In the genomic region with DNA sequence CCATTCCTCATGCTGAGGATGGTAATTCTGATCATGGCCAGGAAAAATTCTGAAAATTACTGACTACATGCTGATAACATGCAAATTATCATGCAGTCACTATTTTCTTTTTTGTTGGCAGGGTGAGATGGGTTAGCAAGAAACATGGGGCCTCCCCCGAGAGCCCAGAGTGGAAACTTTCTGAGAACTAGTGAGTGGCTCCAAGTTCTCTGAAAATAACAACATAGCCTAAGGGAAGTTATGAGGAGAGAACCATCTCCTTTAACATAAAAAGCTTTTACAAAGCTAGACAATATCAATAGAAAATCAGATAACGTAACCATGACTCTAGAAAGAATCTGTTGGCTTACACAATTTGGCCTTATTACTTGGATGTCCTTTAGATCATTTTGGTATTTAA, we compare ENCODE assay signal across 22 cellular contexts.
A peak's percentile ranks its signal among the peaks of the same experiment; 100 is the strongest.
DNase-seq lines count a peak whose midpoint lies in the region; ATAC-seq, FAIRE-seq and TF ChIP-seq lines count a peak whose summit lies in the region.
"Had no signal": no experiment of that assay in that cellular context is flagged by ENCODE, and none has a peak within 500 bp of the region (broad histone marks: within the 10 kb centered on the region; RNA-seq: fewer than 3 reads in every experiment).

No MANE protein-coding gene starts in this region.

- H3K9me3 ChIP-seq in SK-N-MC (ENCODE audit: low read depth, low read length) = no peaks in the 10 kb centered on the region
- H3K9me3 ChIP-seq in neuron (ENCODE audit: low read length) = no peaks in the 10 kb centered on the region
- H3K9me3 ChIP-seq: A549, BE2C had no signal

- H3K9ac ChIP-seq in SK-N-MC (ENCODE audit: insufficient read length) = no peak overlapping the region

- H3K27me3 ChIP-seq in neuron (ENCODE audit: insufficient read depth, low read length) = no peaks in the 10 kb centered on the region
- H3K27me3 ChIP-seq: BE2C had no signal

- H3K4me3 ChIP-seq in SK-N-MC (no peak overlapping the region), neuron (ENCODE audit: low read length) (no peak overlapping the region)
- H3K4me3 ChIP-seq: A549 had no signal

- no peaks in the 10 kb centered on the region for H3K4me1 Mint-ChIP-seq in T-cell
- H3K4me1 Mint-ChIP-seq: CD4-positive, alpha-beta memory T cell had no signal

- peak; percentile 50 for FAIRE-seq in H54 (lab: Jason Lieb, UNC)
- FAIRE-seq: A549, D721Med, G401.6, GM12892, GM19239, H1, HepG2, HTR-8/SVneo had no signal

- POLR2A ChIA-PET in T-cell (lab: Charles Lee) = no interaction called here

- ATAC-seq in T-cell (replicated peaks in 1 of 4) = no peak
- ATAC-seq: A549, HCT116, HepG2 had no signal

- DNase-seq in COLO829 (ENCODE audit: low spot score) = peak; percentile 54
- no peak for DNase-seq in H54 (ENCODE audit: insufficient read length, low spot score)
- peak; percentile 34 for DNase-seq in SK-N-MC (ENCODE audit: low read depth, low spot score)
- DNase-seq in activated CD4-positive, alpha-beta T cell treated with anti-CD3 and anti-CD28 coated beads for 48 hours = no peak
- DNase-seq in T-cell = no peak
- DNase-seq: BE2C; CD4-positive, alpha-beta memory T cell; COR-L47; DMS153; DMS79 treated with DMSO at 0.1 percent for 48 hours; EL had no signal

- TF ChIP-seq POLR2A in H54 (IDR thresholded peaks at IDR 0.05; ENCODE audit: low read depth, low read length) = no peak

- H2AFZ ChIP-seq in neuron (ENCODE audit: low read depth, low read length) = peak overlapping the region; percentile 10

- no peak overlapping the region for H3K27ac Mint-ChIP-seq in T-cell
- H3K27ac Mint-ChIP-seq: CD4-positive, alpha-beta memory T cell had no signal

- CTCF ChIA-PET in T-cell (lab: Charles Lee) = no interaction called here

- H3K4me1 ChIP-seq in neuron (ENCODE audit: insufficient read depth, low read length) = no peaks in the 10 kb centered on the region
- H3K4me1 ChIP-seq: A549, BE2C had no signal

- no peaks in the 10 kb centered on the region for H3K9me3 Mint-ChIP-seq in T-cell

- H3K27me3 Mint-ChIP-seq in T-cell = no peaks in the 10 kb centered on the region
- H3K27me3 Mint-ChIP-seq: CD4-positive, alpha-beta memory T cell had no signal

- no peaks in the 10 kb centered on the region for H3K36me3 Mint-ChIP-seq in T-cell
- H3K36me3 Mint-ChIP-seq: CD4-positive, alpha-beta memory T cell had no signal

- H3K36me3 ChIP-seq in SK-N-MC (ENCODE audit: insufficient read depth, low read length) (no peaks in the 10 kb centered on the region), neuron (ENCODE audit: insufficient read depth, low read length) (no peaks in the 10 kb centered on the region)
- H3K36me3 ChIP-seq: BE2C had no signal

- no peak overlapping the region for H3K4me3 Mint-ChIP-seq in T-cell
- H3K4me3 Mint-ChIP-seq: CD4-positive, alpha-beta memory T cell had no signal

- H3K27ac ChIP-seq in SK-N-MC = no peak overlapping the region
- H3K27ac ChIP-seq: A549, C4-2B had no signal

Comparison
In these comparisons a context has a peak if more than half of its experiments do, and no peak if none do; other contexts are left out.
1. DNase-seq: peak in COLO829 (single experiment) and SK-N-MC (single experiment); none in H54 (single experiment), activated CD4-positive, alpha-beta T cell treated with anti-CD3 and anti-CD28 coated beads for 48 hours (single experiment) and T-cell (0 of 34).